In the genomic region with DNA sequence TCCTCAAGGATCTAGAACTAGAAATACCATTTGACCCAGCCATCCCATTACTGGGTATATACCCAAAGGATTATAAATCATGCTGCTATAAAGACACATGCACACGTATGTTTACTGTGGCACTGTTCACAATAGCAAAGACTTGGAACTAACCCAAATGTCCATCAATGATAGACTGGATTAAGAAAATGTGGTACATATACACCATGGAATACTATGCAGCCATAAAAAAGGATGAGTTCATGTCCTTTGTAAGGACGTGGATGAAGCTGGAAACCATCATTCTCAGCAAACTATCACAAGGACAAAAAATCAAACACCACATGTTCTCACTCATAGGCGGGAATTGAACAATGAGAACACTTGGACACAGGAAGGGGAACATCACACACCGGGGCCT, we compare ENCODE assay signal across 5 cellular contexts. TPM values are rescaled to one million over a fixed set of nuclear protein-coding genes. Genes with fewer than 3 reads are reported as not detected.
"Had no signal": no experiment of that assay in that cellular context is flagged by ENCODE, and none has a peak within 500 bp of the region (broad histone marks: within the 10 kb centered on the region; RNA-seq: fewer than 3 reads in every experiment).

No MANE protein-coding gene starts in this region.

RNA-seq across cellular contexts. Expression of a gene that starts 4.5 kb away (rescaled TPM):
- total RNA-seq: naive thymus-derived CD4-positive, alpha-beta T cell; naive thymus-derived CD8-positive, alpha-beta T cell; natural killer cell; natural killer cell treated with Interleukin-12 subunit alpha and Interleukin-12 subunit beta and Interleukin-15 and Interleukin-18, amount 100 ng/mL, for 72 hours had no signal

RNA-seq across cellular contexts. Expression of a gene that starts 39.6 kb away (rescaled TPM):
- total RNA-seq: natural killer cell; natural killer cell treated with Interleukin-12 subunit alpha and Interleukin-12 subunit beta and Interleukin-15 and Interleukin-18, amount 100 ng/mL, for 72 hours; pulmonary artery endothelial cell had no signal
